ENCODE assay signal across 1 cellular context in the genomic region with DNA sequence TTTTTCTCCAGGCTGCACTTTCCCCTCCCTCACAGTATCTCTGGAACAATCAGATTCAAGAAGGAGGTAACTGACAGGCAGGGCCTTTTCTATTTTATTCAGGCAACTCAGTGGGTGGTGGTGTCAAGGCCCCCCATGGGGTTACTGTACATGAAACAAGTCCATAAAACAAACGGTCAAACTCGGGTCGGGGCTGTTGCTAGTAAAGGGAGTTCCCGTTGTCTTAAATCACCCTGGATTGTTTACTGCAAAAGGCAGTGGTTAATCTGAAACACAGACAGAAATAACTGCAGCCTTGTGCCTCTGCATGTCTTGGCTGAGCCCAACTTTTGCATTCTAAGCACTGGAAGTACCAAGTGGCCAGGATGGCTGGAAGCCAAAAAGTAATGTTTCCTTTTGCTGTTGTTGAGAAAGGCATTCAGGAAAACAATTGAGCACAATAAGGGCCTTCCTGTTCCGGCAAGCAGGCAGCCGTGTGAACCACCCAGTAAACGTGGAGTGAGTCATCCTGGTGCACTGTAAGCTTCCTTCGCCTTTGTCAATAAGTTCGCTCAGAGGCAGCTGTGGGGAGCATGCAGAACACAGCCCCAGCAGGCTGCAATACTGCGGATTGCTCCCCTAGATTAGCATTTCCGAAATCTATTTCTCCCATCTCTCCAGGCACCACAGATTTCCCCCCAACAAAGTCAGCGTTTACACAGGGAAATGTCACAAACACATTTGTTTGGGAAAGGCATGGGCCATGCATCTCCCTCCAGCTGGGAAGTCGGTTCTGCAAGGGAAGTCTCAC.
TF ChIP-seq lines count a peak whose summit lies in the region.

No MANE protein-coding gene starts in this region.

TF ChIP-seq in H1, 55 proteins besides CTCF, POLR2A, EP300 and RAD21:
- TF ChIP-seq, protein P1, sequence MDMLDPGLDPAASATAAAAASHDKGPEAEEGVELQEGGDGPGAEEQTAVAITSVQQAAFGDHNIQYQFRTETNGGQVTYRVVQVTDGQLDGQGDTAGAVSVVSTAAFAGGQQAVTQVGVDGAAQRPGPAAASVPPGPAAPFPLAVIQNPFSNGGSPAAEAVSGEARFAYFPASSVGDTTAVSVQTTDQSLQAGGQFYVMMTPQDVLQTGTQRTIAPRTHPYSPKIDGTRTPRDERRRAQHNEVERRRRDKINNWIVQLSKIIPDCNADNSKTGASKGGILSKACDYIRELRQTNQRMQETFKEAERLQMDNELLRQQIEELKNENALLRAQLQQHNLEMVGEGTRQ (IDR thresholded peaks at IDR 0.05; ENCODE audit: low read length), result no peak
- TF ChIP-seq TAF1 (IDR thresholded peaks at IDR 0.05; ENCODE audit: low read depth, low read length) (no peak), PHF8 (conservative IDR thresholded peaks at IDR 0.05; ENCODE audit: low read depth, low read length) (no peak), ASH2L (IDR thresholded peaks at IDR 0.05; ENCODE audit: low read length) (no peak), SIRT6 (IDR thresholded peaks at IDR 0.05; ENCODE audit: low read length) (no peak), NANOG (IDR thresholded peaks at IDR 0.05; ENCODE audit: insufficient read depth, low read depth, low read length, poor library complexity, severe bottlenecking) (no peak), SAP30 (IDR thresholded peaks at IDR 0.05; ENCODE audit: insufficient read depth, insufficient replicate concordance, low read length) (no peak), ZNF274 (IDR thresholded peaks at IDR 0.05; ENCODE audit: borderline replicate concordance, extremely low read depth, low read length) (no peak), KDM1A (IDR thresholded peaks at IDR 0.05; ENCODE audit: borderline replicate concordance, low read length) (no peak), RFX5 (IDR thresholded peaks at IDR 0.05; ENCODE audit: borderline replicate concordance, low read depth, low read length) (no peak), EZH2 (IDR thresholded peaks at IDR 0.05; ENCODE audit: low read depth, low read length, severe bottlenecking) (no peak), KDM5A (IDR thresholded peaks at IDR 0.05; ENCODE audit: low read length) (no peak), MAX (IDR thresholded peaks at IDR 0.05) (peak; percentile 77), CREB1 (IDR thresholded peaks at IDR 0.05) (no peak), MAFK (IDR thresholded peaks at IDR 0.05; ENCODE audit: low read depth, low read length) (no peak), TCF12 (IDR thresholded peaks at IDR 0.05; ENCODE audit: low read depth, low read length) (0 out of 2 replicates have a peak, but pooled peaks have one; percentile 27), CTBP2 (IDR thresholded peaks at IDR 0.05; ENCODE audit: borderline replicate concordance, insufficient read depth, insufficient read length, low read length) (no peak), GABPA (IDR thresholded peaks at IDR 0.05; ENCODE audit: borderline replicate concordance, insufficient read depth, low read length) (no peak), YY1 (IDR thresholded peaks at IDR 0.05; ENCODE audit: low read depth, low read length) (no peak), SUZ12 (IDR thresholded peaks at IDR 0.05; ENCODE audit: low read length) (no peak), CBX8 (IDR thresholded peaks at IDR 0.05; ENCODE audit: borderline replicate concordance, low read depth, low read length) (no peak), SP1 (IDR thresholded peaks at IDR 0.05; ENCODE audit: low read depth, low read length) (0 out of 2 replicates have a peak, but pooled peaks have one; percentile 19), RXRA (IDR thresholded peaks at IDR 0.05; ENCODE audit: insufficient read depth, low read depth, low read length) (no peak), POU5F1 (IDR thresholded peaks at IDR 0.05; ENCODE audit: low read depth, low read length) (no peak), TBP (IDR thresholded peaks at IDR 0.05; ENCODE audit: low read depth, low read length) (no peak), JUND (IDR thresholded peaks at IDR 0.05; ENCODE audit: low read length) (peak; percentile 96), SP4 (IDR thresholded peaks at IDR 0.05; ENCODE audit: low read length) (no peak), JUN (IDR thresholded peaks at IDR 0.05; ENCODE audit: low read depth, low read length) (peak; percentile 78)
- TF ChIP-seq, protein P2, sequence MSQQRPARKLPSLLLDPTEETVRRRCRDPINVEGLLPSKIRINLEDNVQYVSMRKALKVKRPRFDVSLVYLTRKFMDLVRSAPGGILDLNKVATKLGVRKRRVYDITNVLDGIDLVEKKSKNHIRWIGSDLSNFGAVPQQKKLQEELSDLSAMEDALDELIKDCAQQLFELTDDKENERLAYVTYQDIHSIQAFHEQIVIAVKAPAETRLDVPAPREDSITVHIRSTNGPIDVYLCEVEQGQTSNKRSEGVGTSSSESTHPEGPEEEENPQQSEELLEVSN (IDR thresholded peaks at IDR 0.05), result peak; percentile 55; the same call in 1 of the 2 replicates
- TF ChIP-seq, protein P3, sequence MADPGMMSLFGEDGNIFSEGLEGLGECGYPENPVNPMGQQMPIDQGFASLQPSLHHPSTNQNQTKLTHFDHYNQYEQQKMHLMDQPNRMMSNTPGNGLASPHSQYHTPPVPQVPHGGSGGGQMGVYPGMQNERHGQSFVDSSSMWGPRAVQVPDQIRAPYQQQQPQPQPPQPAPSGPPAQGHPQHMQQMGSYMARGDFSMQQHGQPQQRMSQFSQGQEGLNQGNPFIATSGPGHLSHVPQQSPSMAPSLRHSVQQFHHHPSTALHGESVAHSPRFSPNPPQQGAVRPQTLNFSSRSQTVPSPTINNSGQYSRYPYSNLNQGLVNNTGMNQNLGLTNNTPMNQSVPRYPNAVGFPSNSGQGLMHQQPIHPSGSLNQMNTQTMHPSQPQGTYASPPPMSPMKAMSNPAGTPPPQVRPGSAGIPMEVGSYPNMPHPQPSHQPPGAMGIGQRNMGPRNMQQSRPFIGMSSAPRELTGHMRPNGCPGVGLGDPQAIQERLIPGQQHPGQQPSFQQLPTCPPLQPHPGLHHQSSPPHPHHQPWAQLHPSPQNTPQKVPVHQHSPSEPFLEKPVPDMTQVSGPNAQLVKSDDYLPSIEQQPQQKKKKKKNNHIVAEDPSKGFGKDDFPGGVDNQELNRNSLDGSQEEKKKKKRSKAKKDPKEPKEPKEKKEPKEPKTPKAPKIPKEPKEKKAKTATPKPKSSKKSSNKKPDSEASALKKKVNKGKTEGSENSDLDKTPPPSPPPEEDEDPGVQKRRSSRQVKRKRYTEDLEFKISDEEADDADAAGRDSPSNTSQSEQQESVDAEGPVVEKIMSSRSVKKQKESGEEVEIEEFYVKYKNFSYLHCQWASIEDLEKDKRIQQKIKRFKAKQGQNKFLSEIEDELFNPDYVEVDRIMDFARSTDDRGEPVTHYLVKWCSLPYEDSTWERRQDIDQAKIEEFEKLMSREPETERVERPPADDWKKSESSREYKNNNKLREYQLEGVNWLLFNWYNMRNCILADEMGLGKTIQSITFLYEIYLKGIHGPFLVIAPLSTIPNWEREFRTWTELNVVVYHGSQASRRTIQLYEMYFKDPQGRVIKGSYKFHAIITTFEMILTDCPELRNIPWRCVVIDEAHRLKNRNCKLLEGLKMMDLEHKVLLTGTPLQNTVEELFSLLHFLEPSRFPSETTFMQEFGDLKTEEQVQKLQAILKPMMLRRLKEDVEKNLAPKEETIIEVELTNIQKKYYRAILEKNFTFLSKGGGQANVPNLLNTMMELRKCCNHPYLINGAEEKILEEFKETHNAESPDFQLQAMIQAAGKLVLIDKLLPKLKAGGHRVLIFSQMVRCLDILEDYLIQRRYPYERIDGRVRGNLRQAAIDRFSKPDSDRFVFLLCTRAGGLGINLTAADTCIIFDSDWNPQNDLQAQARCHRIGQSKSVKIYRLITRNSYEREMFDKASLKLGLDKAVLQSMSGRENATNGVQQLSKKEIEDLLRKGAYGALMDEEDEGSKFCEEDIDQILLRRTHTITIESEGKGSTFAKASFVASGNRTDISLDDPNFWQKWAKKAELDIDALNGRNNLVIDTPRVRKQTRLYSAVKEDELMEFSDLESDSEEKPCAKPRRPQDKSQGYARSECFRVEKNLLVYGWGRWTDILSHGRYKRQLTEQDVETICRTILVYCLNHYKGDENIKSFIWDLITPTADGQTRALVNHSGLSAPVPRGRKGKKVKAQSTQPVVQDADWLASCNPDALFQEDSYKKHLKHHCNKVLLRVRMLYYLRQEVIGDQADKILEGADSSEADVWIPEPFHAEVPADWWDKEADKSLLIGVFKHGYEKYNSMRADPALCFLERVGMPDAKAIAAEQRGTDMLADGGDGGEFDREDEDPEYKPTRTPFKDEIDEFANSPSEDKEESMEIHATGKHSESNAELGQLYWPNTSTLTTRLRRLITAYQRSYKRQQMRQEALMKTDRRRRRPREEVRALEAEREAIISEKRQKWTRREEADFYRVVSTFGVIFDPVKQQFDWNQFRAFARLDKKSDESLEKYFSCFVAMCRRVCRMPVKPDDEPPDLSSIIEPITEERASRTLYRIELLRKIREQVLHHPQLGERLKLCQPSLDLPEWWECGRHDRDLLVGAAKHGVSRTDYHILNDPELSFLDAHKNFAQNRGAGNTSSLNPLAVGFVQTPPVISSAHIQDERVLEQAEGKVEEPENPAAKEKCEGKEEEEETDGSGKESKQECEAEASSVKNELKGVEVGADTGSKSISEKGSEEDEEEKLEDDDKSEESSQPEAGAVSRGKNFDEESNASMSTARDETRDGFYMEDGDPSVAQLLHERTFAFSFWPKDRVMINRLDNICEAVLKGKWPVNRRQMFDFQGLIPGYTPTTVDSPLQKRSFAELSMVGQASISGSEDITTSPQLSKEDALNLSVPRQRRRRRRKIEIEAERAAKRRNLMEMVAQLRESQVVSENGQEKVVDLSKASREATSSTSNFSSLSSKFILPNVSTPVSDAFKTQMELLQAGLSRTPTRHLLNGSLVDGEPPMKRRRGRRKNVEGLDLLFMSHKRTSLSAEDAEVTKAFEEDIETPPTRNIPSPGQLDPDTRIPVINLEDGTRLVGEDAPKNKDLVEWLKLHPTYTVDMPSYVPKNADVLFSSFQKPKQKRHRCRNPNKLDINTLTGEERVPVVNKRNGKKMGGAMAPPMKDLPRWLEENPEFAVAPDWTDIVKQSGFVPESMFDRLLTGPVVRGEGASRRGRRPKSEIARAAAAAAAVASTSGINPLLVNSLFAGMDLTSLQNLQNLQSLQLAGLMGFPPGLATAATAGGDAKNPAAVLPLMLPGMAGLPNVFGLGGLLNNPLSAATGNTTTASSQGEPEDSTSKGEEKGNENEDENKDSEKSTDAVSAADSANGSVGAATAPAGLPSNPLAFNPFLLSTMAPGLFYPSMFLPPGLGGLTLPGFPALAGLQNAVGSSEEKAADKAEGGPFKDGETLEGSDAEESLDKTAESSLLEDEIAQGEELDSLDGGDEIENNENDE (IDR thresholded peaks at IDR 0.05; ENCODE audit: insufficient replicate concordance, low read length), result no peak
- TF ChIP-seq, protein P4, sequence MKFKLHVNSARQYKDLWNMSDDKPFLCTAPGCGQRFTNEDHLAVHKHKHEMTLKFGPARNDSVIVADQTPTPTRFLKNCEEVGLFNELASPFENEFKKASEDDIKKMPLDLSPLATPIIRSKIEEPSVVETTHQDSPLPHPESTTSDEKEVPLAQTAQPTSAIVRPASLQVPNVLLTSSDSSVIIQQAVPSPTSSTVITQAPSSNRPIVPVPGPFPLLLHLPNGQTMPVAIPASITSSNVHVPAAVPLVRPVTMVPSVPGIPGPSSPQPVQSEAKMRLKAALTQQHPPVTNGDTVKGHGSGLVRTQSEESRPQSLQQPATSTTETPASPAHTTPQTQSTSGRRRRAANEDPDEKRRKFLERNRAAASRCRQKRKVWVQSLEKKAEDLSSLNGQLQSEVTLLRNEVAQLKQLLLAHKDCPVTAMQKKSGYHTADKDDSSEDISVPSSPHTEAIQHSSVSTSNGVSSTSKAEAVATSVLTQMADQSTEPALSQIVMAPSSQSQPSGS (IDR thresholded peaks at IDR 0.05; ENCODE audit: low read length), result no peak
TF ChIP-seq in H1: peak in this region for 6.
